2 cellular contexts compared by ENCODE assay signal in genomic region chr12:3227076-3227975, GRCh38.
TF ChIP-seq lines count a peak whose summit lies in the region.

No MANE protein-coding gene starts in this region.

TF ChIP-seq in IMR-90, 13 proteins besides CTCF, POLR2A, EP300 and RAD21:
- TF ChIP-seq USF2 (IDR thresholded peaks at IDR 0.05; ENCODE audit: low read depth, low read length) (no peak), MAZ (IDR thresholded peaks at IDR 0.05; ENCODE audit: borderline replicate concordance, low read depth, low read length) (no peak), FOS (IDR thresholded peaks at IDR 0.05; ENCODE audit: low read depth, low read length) (no peak), MXI1 (IDR thresholded peaks at IDR 0.05; ENCODE audit: borderline replicate concordance, low read depth, low read length) (no peak)

TF ChIP-seq in H1, 55 proteins besides CTCF, POLR2A, EP300 and RAD21:
- TF ChIP-seq POLR2AphosphoS5 (IDR thresholded peaks at IDR 0.05; ENCODE audit: low read depth, low read length) = no peak
